28 cellular contexts compared by ENCODE assay signal in the genomic region with DNA sequence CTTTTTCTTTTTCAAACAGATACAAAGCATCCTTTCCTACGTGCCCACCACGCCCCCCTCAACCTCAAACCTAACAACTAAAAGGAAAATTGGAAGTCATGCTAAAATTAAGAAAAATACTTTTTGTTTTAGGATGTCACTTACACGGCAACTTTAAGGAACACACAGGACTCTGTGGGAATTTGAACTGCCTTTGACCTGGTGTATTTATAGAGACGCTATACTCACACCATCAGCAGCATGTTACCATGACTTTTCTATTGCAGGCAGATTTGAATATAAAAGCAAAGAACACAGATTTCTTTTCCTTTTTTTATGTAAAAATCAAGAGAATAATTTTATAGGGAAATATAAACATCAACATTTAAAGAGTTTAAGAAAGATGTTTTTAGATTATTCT.
"Had no signal": no experiment of that assay in that cellular context is flagged by ENCODE, and none has a peak within 500 bp of the region (broad histone marks: within the 10 kb centered on the region; RNA-seq: fewer than 3 reads in every experiment).

No MANE protein-coding gene starts in this region.

- H3K4me1 ChIP-seq: adrenal gland, body of pancreas, breast epithelium, SJCRH30 had no signal

- H3K4me3 ChIP-seq: adrenal gland, body of pancreas, breast epithelium, MG63, SJCRH30, SK-N-MC had no signal

- H3K27me3 ChIP-seq: adrenal gland, body of pancreas, breast epithelium, MG63, SJCRH30 had no signal

- H3K4me1 Mint-ChIP-seq: activated CD4-positive, alpha-beta T cell treated with anti-CD3 and anti-CD28 coated beads, Interleukin-2, amount 10 ng/mL, durations not matched to agents 24 days and 14 days; activated T-helper 17 cell treated with anti-CD3 and anti-CD28 coated beads, Interleukin-2, amount 50 U/mL, for 72 hours had no signal

- DNase-seq: activated CD4-positive, alpha-beta T cell treated with anti-CD3 and anti-CD28 coated beads, Interleukin-2, amount 10 ng/mL, durations not matched to agents 24 days and 14 days; activated CD4-positive, alpha-beta T cell treated with anti-CD3 and anti-CD28 coated beads, Interleukin-2, amount 50 U/mL, for 4 hours; activated CD4-positive, CD25-positive, alpha-beta regulatory T cell; activated CD8-positive, alpha-beta T cell treated with anti-CD3 and anti-CD28 coated beads for 36 hours; activated effector memory CD4-positive, alpha-beta T cell treated with anti-CD3 and anti-CD28 coated beads, Interleukin-2, amount 50 U/mL, for 16 hours; activated naive CD4-positive, alpha-beta T cell; activated T-cell treated with anti-CD3 and anti-CD28 coated beads, Interleukin-2, amount 50 U/mL, for 1 hour; activated T-cell treated with anti-CD3 and anti-CD28 coated beads, Interleukin-2, amount 50 U/mL, for 72 hours; body of pancreas; Kasumi-1; KG1; MG63; NCI-H1048; NCI-H1436; NCI-H1694 treated with DMSO at 0.1 percent for 48 hours; NCI-H2029; NCI-H524 treated with DMSO at 0.1 percent for 48 hours; SHP77; T1000; WERI-Rb-1 had no signal

- H3K4me3 Mint-ChIP-seq: activated CD4-positive, alpha-beta T cell treated with anti-CD3 and anti-CD28 coated beads, Interleukin-2, amount 10 ng/mL, durations not matched to agents 24 days and 14 days; activated CD8-positive, alpha-beta T cell treated with anti-CD3 and anti-CD28 coated beads for 36 hours; activated T-cell treated with anti-CD3 and anti-CD28 coated beads, Interleukin-2, amount 50 U/mL, for 72 hours; activated T-helper 17 cell treated with anti-CD3 and anti-CD28 coated beads, Interleukin-2, amount 50 U/mL, for 72 hours had no signal

- ATAC-seq: activated CD8-positive, alpha-beta T cell treated with anti-CD3 and anti-CD28 coated beads for 36 hours; activated naive CD4-positive, alpha-beta T cell treated with anti-CD3 and anti-CD28 coated beads, Interleukin-2, amount 50 U/mL, for 72 hours; activated T-cell treated with anti-CD3 and anti-CD28 coated beads, Interleukin-2, amount 50 U/mL, for 72 hours; activated T-helper 17 cell treated with anti-CD3 and anti-CD28 coated beads, Interleukin-2, amount 50 U/mL, for 72 hours; body of pancreas; Panc1 had no signal

- H3K27ac ChIP-seq: adrenal gland, body of pancreas, breast epithelium, RWPE1, SJCRH30, SK-N-MC, WERI-Rb-1 had no signal

- H3K27me3 Mint-ChIP-seq: activated CD4-positive, alpha-beta T cell treated with anti-CD3 and anti-CD28 coated beads, Interleukin-2, amount 10 ng/mL, durations not matched to agents 24 days and 14 days; activated T-helper 17 cell treated with anti-CD3 and anti-CD28 coated beads, Interleukin-2, amount 50 U/mL, for 72 hours had no signal

- H3K36me3 ChIP-seq: adrenal gland, breast epithelium, SJCRH30, WERI-Rb-1 had no signal

- H3K27ac Mint-ChIP-seq: activated CD4-positive, alpha-beta T cell treated with anti-CD3 and anti-CD28 coated beads, Interleukin-2, amount 10 ng/mL, durations not matched to agents 24 days and 14 days; activated CD8-positive, alpha-beta T cell treated with anti-CD3 and anti-CD28 coated beads for 36 hours; activated naive CD4-positive, alpha-beta T cell treated with anti-CD3 and anti-CD28 coated beads, Interleukin-2, amount 50 U/mL, for 72 hours; activated T-cell treated with anti-CD3 and anti-CD28 coated beads, Interleukin-2, amount 50 U/mL, for 72 hours; activated T-helper 17 cell treated with anti-CD3 and anti-CD28 coated beads, Interleukin-2, amount 50 U/mL, for 72 hours had no signal

- H3K36me3 Mint-ChIP-seq: activated naive CD4-positive, alpha-beta T cell treated with anti-CD3 and anti-CD28 coated beads, Interleukin-2, amount 50 U/mL, for 72 hours had no signal

- H3K9me3 Mint-ChIP-seq: activated CD4-positive, alpha-beta T cell treated with anti-CD3 and anti-CD28 coated beads, Interleukin-2, amount 10 ng/mL, durations not matched to agents 24 days and 14 days; activated CD8-positive, alpha-beta T cell treated with anti-CD3 and anti-CD28 coated beads for 36 hours; activated naive CD4-positive, alpha-beta T cell treated with anti-CD3 and anti-CD28 coated beads, Interleukin-2, amount 50 U/mL, for 72 hours; activated T-cell treated with anti-CD3 and anti-CD28 coated beads, Interleukin-2, amount 50 U/mL, for 72 hours; activated T-helper 17 cell treated with anti-CD3 and anti-CD28 coated beads, Interleukin-2, amount 50 U/mL, for 72 hours had no signal

- H3K9me3 ChIP-seq: adrenal gland, body of pancreas, breast epithelium, MG63, SJCRH30 had no signal
